ENCODE assay signal across 10 cellular contexts in the genomic region with DNA sequence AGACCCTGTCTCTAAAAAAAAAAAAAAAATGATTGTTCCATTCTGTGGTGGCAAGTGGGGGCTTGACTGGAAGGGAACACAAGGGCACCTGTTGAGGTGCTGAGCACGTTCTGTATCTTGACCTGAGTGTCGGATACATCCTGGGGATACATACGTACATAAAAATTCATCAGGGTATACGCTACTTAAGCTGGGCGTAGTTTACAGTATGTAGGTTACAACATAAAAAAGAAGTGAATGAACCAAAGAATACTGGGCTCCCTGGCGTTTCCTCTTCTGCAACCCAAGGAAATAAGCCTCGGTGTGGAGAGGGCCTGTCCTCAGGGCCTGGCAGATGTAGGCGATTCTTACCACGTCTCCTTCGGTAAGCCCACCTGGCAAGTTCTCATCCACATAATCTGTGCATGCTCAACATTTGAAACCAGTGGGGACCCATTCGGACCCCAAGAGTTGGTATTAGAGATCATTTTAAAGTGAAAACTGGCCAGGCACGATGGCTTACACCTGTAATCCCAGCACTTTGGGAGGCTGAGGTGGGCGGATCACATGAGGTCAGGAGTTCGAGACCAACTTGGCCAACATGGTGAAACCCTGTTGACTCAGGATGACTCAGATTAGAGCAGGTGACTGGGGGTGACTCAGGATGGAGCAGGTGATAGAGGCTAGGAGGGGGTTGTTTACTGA. TPM values are rescaled to one million over a fixed set of nuclear protein-coding genes. Genes with fewer than 3 reads are reported as not detected.
DNase-seq lines count a peak whose midpoint lies in the region; ATAC-seq, FAIRE-seq and TF ChIP-seq lines count a peak whose summit lies in the region.
"Had no signal": no experiment of that assay in that cellular context is flagged by ENCODE, and none has a peak within 500 bp of the region (broad histone marks: within the 10 kb centered on the region; RNA-seq: fewer than 3 reads in every experiment).

No MANE protein-coding gene starts in this region.

- no peaks in the 10 kb centered on the region for H4K20me1 ChIP-seq in OCI-LY3 (ENCODE audit: insufficient read depth, low read length)

- POLR2A ChIA-PET in A673 (lab: Charles Lee; ENCODE audit: low non-redundant PET): no interaction called here

- DNase-seq in ELR (ENCODE audit: low read depth) (peak; percentile 78), esophagus squamous epithelium (lab: John Stamatoyannopoulos, UW) (no peak), H54 (ENCODE audit: insufficient read length, low spot score) (no peak), A673 (ENCODE audit: low spot score) (no peak), middle frontal gyrus (ENCODE audit: extremely low spot score, low spot score) (no peak)
- DNase-seq in stimulated activated CD4-positive, alpha-beta T cell treated with anti-CD3 and anti-CD28 coated beads, Interleukin-12 subunit alpha, Interleukin-12 subunit beta, amount 100 ng/mL, for 4 hours: peak; percentile 18
- DNase-seq: NCI-H345, T-helper 1 cell had no signal

- no peak for TF ChIP-seq POLR2A in esophagus squamous epithelium (IDR thresholded peaks at IDR 0.05)
- TF ChIP-seq POLR2A in H54 (IDR thresholded peaks at IDR 0.05; ENCODE audit: low read depth, low read length): no peak

- H3K9me3 ChIP-seq in OCI-LY3 (ENCODE audit: insufficient read depth, low read length) (peaks cover 5% of the 10 kb centered on the region; the same call in 1 of the 2 replicates), esophagus squamous epithelium (no peaks in the 10 kb centered on the region), A673 (ENCODE audit: low read depth, low read length, poor library complexity, severe bottlenecking) (no peaks in the 10 kb centered on the region)

- H3K4me1 ChIP-seq in OCI-LY3 (ENCODE audit: low read length) (peaks cover 18% of the 10 kb centered on the region), esophagus squamous epithelium (peaks cover 9 to 52% (median 14%) of the 10 kb centered on the region in 3 donors), A673 (ENCODE audit: insufficient read depth, low read length, poor library complexity, severe bottlenecking) (no peaks in the 10 kb centered on the region)

- H3K4me2 ChIP-seq in OCI-LY3 (ENCODE audit: low read length): peak overlapping the region; percentile 43

- peaks cover 9% of the 10 kb centered on the region; the same call in 1 of the 2 replicates for H3K27me3 ChIP-seq in OCI-LY3 (ENCODE audit: low read depth, low read length)
- no peaks in the 10 kb centered on the region for H3K27me3 ChIP-seq in esophagus squamous epithelium
- no peaks in the 10 kb centered on the region for H3K27me3 ChIP-seq in A673 (replicated peaks; ENCODE audit: insufficient read depth, low read depth, low read length, poor library complexity)

- BruUV-seq in A673 (replicated peaks; lab: Mats Ljungman, UMichigan): no TSS peak

- no peak for FAIRE-seq in H54 (lab: Jason Lieb, UNC)

- H2AFZ ChIP-seq in OCI-LY3 (ENCODE audit: low read depth, low read length): no peak overlapping the region

- CTCF ChIA-PET in A673 (lab: Charles Lee): interaction anchor here (0.7 kb wide), 1 partner anchor 33 kb away, joined by 5 read pairs; no protein-coding TSS in a partner anchor

- H3K36me3 ChIP-seq in OCI-LY3 (replicated peaks; ENCODE audit: low read depth, low read length) (peaks cover 7% of the 10 kb centered on the region), esophagus squamous epithelium (peaks cover 0 to 30% (median 8%) of the 10 kb centered on the region in 3 donors), A673 (ENCODE audit: insufficient read depth, low read length, poor library complexity, severe bottlenecking) (no peaks in the 10 kb centered on the region)

- WGBS in esophagus squamous epithelium, 2 donors: 63 to 84% methylated on average over 14 of the region's 14 CpGs

- no peak for ATAC-seq in HG03520 (IDR thresholded peaks at IDR 0.05; ENCODE audit: unreplicated experiment)

- H3K4me3 ChIP-seq in OCI-LY3 (ENCODE audit: low read length) (no peak overlapping the region), esophagus squamous epithelium (no peak overlapping the region), A673 (ENCODE audit: low read depth, low read length, poor library complexity, severe bottlenecking) (no peak overlapping the region)

- TF ChIP-seq CTCF in OCI-LY3 (IDR thresholded peaks at IDR 0.05; ENCODE audit: low read depth, low read length): no peak
- TF ChIP-seq CTCF in esophagus squamous epithelium (IDR thresholded peaks at IDR 0.05): no peak
- TF ChIP-seq CTCF in A673 (conservative IDR thresholded peaks at IDR 0.05; ENCODE audit: low read depth, low read length): no peak

- H3K9ac ChIP-seq in OCI-LY3 (ENCODE audit: low read length): no peak overlapping the region

- intact Hi-C loops in esophagus squamous epithelium (cut with DNase I): no loop called here
- intact Hi-C loops in A673 (cut with micrococcal nuclease; ENCODE audit: unreplicated experiment): no loop called here

- no peaks in the 10 kb centered on the region for H3K79me2 ChIP-seq in OCI-LY3 (ENCODE audit: low read length)

- H3K27ac ChIP-seq in OCI-LY3 (ENCODE audit: low read length) (peak overlapping the region; percentile 54), esophagus squamous epithelium (peak overlapping the region in 3 of 4 donors; percentile 74 to 76 (median 76)), A673 (ENCODE audit: low read depth, low read length, poor library complexity, severe bottlenecking) (no peak overlapping the region)

RNA-seq across cellular contexts. Expression of gene MUC20, which starts 5.1 kb away (rescaled TPM):
- total RNA-seq in esophagus squamous epithelium (10 to 100 TPM; 14.1 to 64.1 (median 25.7) TPM), A673 (2021) (1.1 and 1.3 TPM in 2 replicates)

Comparison
In these comparisons a context has a peak if more than half of its experiments do, and no peak if none do; other contexts are left out.
1. DNase-seq: peak in ELR (single experiment) and stimulated activated CD4-positive, alpha-beta T cell treated with anti-CD3 and anti-CD28 coated beads, Interleukin-12 subunit alpha, Interleukin-12 subunit beta, amount 100 ng/mL, for 4 hours (single experiment); none in esophagus squamous epithelium (single experiment), H54 (single experiment), A673 (single experiment) and middle frontal gyrus (single experiment).